Comparison of ENCODE assay signal across 8 cellular contexts in genomic region chr7:77536413-77537135, GRCh38. TPM values are rescaled to one million over a fixed set of nuclear protein-coding genes. Genes with fewer than 3 reads are reported as not detected.
DNase-seq lines count a peak whose midpoint lies in the region; ATAC-seq and TF ChIP-seq lines count a peak whose summit lies in the region.

No MANE protein-coding gene starts in this region.

- ATAC-seq in GM19395 (IDR thresholded peaks at IDR 0.05; ENCODE audit: unreplicated experiment) (peak; percentile 92), HG03521 (IDR thresholded peaks at IDR 0.05; ENCODE audit: unreplicated experiment) (peak; percentile 91), left lung (peak; percentile 90)

- POLR2A ChIA-PET in activated CD4-positive, alpha-beta T cell treated with anti-CD3 and anti-CD28 coated beads, Interleukin-2, amount 10 ng/mL, durations not matched to agents 7 days and 5 days (lab: Charles Lee) = no interaction called here

- peak overlapping the region; percentile 91 to 99 for H3K4me3 ChIP-seq in left lung

- peaks cover 2 to 11% of the 10 kb centered on the region in 2 donors for H3K36me3 Mint-ChIP-seq in CD14-positive monocyte
- H3K36me3 Mint-ChIP-seq in activated CD4-positive, alpha-beta T cell treated with anti-CD3 and anti-CD28 coated beads, Interleukin-2, amount 10 ng/mL, durations not matched to agents 7 days and 5 days (ENCODE audit: low read depth) = no peaks in the 10 kb centered on the region

- peaks cover 0 to 5% (median 2%) of the 10 kb centered on the region in 7 donors for H3K9me3 Mint-ChIP-seq in CD14-positive monocyte
- H3K9me3 Mint-ChIP-seq in activated CD4-positive, alpha-beta T cell treated with anti-CD3 and anti-CD28 coated beads, Interleukin-2, amount 10 ng/mL, durations not matched to agents 7 days and 5 days = no peaks in the 10 kb centered on the region

- peak overlapping the region; percentile 93 to 95 for H3K4me3 Mint-ChIP-seq in CD14-positive monocyte
- H3K4me3 Mint-ChIP-seq in activated CD4-positive, alpha-beta T cell treated with anti-CD3 and anti-CD28 coated beads, Interleukin-2, amount 10 ng/mL, durations not matched to agents 7 days and 5 days = peak overlapping the region; percentile 92

- H3K9me3 ChIP-seq in left lung = no peaks in the 10 kb centered on the region

- no peaks in the 10 kb centered on the region for H3K36me3 ChIP-seq in left lung

- CTCF ChIA-PET in activated CD4-positive, alpha-beta T cell treated with anti-CD3 and anti-CD28 coated beads, Interleukin-2, amount 10 ng/mL, durations not matched to agents 7 days and 5 days (lab: Charles Lee) = no interaction called here

- no peaks in the 10 kb centered on the region for H3K27me3 ChIP-seq in left lung

- H3K27ac Mint-ChIP-seq in CD14-positive monocyte = peak overlapping the region; percentile 96 to 98 (median 96)
- H3K27ac Mint-ChIP-seq in activated CD4-positive, alpha-beta T cell treated with anti-CD3 and anti-CD28 coated beads, Interleukin-2, amount 10 ng/mL, durations not matched to agents 7 days and 5 days = peak overlapping the region; percentile 92

- peaks cover 39% of the 10 kb centered on the region for H3K4me1 Mint-ChIP-seq in CD14-positive monocyte
- peaks cover 18% of the 10 kb centered on the region for H3K4me1 Mint-ChIP-seq in activated CD4-positive, alpha-beta T cell treated with anti-CD3 and anti-CD28 coated beads, Interleukin-2, amount 10 ng/mL, durations not matched to agents 7 days and 5 days

- H3K27ac ChIP-seq in left lung = peak overlapping the region; percentile 97 to 99

- peak; percentile 96 for DNase-seq in CD14-positive monocyte (ENCODE audit: low spot score)
- peak; percentile 94 for DNase-seq in NCI-H526 treated with DMSO at 0.1 percent for 48 hours (lab: John Stamatoyannopoulos, UW)
- peak; percentile 96 for DNase-seq in activated CD4-positive, alpha-beta T cell treated with anti-CD3 and anti-CD28 coated beads, Interleukin-2, amount 10 ng/mL, durations not matched to agents 7 days and 5 days
- peak; percentile 84 for DNase-seq in cortex of kidney (lab: John Stamatoyannopoulos, UW)
- DNase-seq in left lung = peak; percentile 99 to 100
- peak; percentile 98 for DNase-seq in stimulated activated CD4-positive, alpha-beta T cell treated with anti-CD3 and anti-CD28 coated beads, Interleukin-2, amount 100 ng/mL, for 24 hours

- peaks cover 14 to 38% of the 10 kb centered on the region in 2 donors for H3K4me1 ChIP-seq in left lung

- no peaks in the 10 kb centered on the region for H3K27me3 Mint-ChIP-seq in CD14-positive monocyte (ENCODE audit: low read depth in 3 of 3)
- H3K27me3 Mint-ChIP-seq in activated CD4-positive, alpha-beta T cell treated with anti-CD3 and anti-CD28 coated beads, Interleukin-2, amount 10 ng/mL, durations not matched to agents 7 days and 5 days = peaks cover 10% of the 10 kb centered on the region

- TF ChIP-seq CTCF in CD14-positive monocyte (IDR thresholded peaks at IDR 0.05) (no peak), left lung (IDR thresholded peaks at IDR 0.05) (no peak)

- intact Hi-C loops in CD14-positive monocyte (cut with micrococcal nuclease) (loop anchor here (2.0 to 10.0 kb wide), 4 partner anchors 14 to 122 kb away; partner anchors contain the start of gene GSAP (in 1 of the 2)), left lung (cut with DNase I) (no loop called here)

RNA-seq across cellular contexts. Expression of gene PTPN12, which starts 0.5 kb away (rescaled TPM):
- 10 to 100 TPM in 1 of 2 donors, 1 to 10 TPM in 1; 6.6 to 11.8 TPM for polyA plus RNA-seq in CD14-positive monocyte
- total RNA-seq in activated CD4-positive, alpha-beta T cell treated with anti-CD3 and anti-CD28 coated beads, Interleukin-2, amount 10 ng/mL, durations not matched to agents 7 days and 5 days = 10 to 100 TPM; 20.9 to 24.6 TPM
- 100 to 1,000 TPM; 119 to 138 TPM for total RNA-seq in left lung

Comparison
In these comparisons a context has a peak if more than half of its experiments do, and no peak if none do; other contexts are left out.
1. Peak in every context shown above with its lines: DNase-seq, ATAC-seq, H3K4me3 ChIP-seq and H3K27ac ChIP-seq.
2. RNA of gene PTPN12, which starts 0.5 kb away (total RNA-seq): 119 to 138 TPM in left lung; 20.9 to 24.6 TPM in activated CD4-positive, alpha-beta T cell treated with anti-CD3 and anti-CD28 coated beads, Interleukin-2, amount 10 ng/mL, durations not matched to agents 7 days and 5 days; every median in the first group is over 4 times any median in the second.
3. intact Hi-C loops: an anchor here in CD14-positive monocyte (2.0 to 10.0 kb wide); none called in left lung.